Comparison of ENCODE assay signal across 20 cellular contexts in the genomic region with DNA sequence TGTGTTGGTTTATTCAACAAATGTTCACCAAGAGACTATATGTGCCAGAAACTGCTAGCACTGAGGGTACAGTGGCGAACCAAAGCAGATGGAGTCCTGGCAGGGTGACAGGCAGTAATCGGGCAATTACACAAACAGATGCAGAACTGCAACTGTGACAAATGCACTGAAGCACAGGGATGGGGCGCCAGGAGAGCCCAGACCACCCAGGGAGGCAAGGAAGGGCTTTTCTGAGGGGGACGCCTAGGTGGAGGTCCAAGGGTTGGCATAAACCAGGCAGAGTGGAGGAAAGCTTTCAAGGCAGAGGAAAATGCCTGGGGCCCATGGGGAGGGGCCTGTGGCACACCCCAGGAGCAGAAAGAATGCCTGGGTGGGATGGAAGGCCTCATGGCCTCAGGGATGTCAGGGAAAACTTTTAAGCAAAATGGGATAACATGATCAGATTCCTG. TPM values are rescaled to one million over a fixed set of nuclear protein-coding genes. Genes with fewer than 3 reads are reported as not detected.
A peak's percentile ranks its signal among the peaks of the same experiment; 100 is the strongest.
DNase-seq lines count a peak whose midpoint lies in the region; ATAC-seq and TF ChIP-seq lines count a peak whose summit lies in the region.
"Had no signal": no experiment of that assay in that cellular context is flagged by ENCODE, and none has a peak within 500 bp of the region (broad histone marks: within the 10 kb centered on the region; RNA-seq: fewer than 3 reads in every experiment).

No MANE protein-coding gene starts in this region.

- no peak overlapping the region for H3K27ac ChIP-seq in CD4-positive, CD25-positive, alpha-beta regulatory T cell (ENCODE audit: insufficient read depth, low read length, poor library complexity, severe bottlenecking)
- no peak overlapping the region for H3K27ac ChIP-seq in GM23338 (ENCODE audit: low read depth)
- H3K27ac ChIP-seq: foreskin keratinocyte, PC-9, vagina had no signal

- peaks cover 23 to 46% (median 42%) of the 10 kb centered on the region in 4 donors for H3K4me1 Mint-ChIP-seq in CD4-positive, CD25-positive, alpha-beta regulatory T cell
- peaks cover 33% of the 10 kb centered on the region for H3K4me1 Mint-ChIP-seq in GM23338

- H2AFZ ChIP-seq in GM23338: no peak overlapping the region
- H2AFZ ChIP-seq: PC-9 had no signal

- no peaks in the 10 kb centered on the region for H3K9me3 ChIP-seq in CD4-positive, CD25-positive, alpha-beta regulatory T cell (ENCODE audit: control insufficient read depth in 2 of 2, low read length in 2 of 2)
- H3K9me3 ChIP-seq: vagina had no signal

- no peak overlapping the region for H3K4me3 Mint-ChIP-seq in CD4-positive, CD25-positive, alpha-beta regulatory T cell
- H3K4me3 Mint-ChIP-seq in GM23338: no peak overlapping the region
- H3K4me3 Mint-ChIP-seq: activated CD4-positive, alpha-beta T cell treated with anti-CD3 and anti-CD28 coated beads, Interleukin-2, amount 10 ng/mL, durations not matched to agents 7 days and 5 days; activated naive CD4-positive, alpha-beta T cell treated with anti-CD3 and anti-CD28 coated beads, Interleukin-2, amount 10 ng/mL, durations not matched to agents 7 days and 5 days had no signal

- H3K9me2 ChIP-seq in GM23338 (ENCODE audit: insufficient read depth): no peaks in the 10 kb centered on the region

- H3K27me3 ChIP-seq in CD4-positive, CD25-positive, alpha-beta regulatory T cell (ENCODE audit: control insufficient read depth, insufficient read depth, low read length): no peaks in the 10 kb centered on the region
- H3K27me3 ChIP-seq in GM23338 (ENCODE audit: insufficient read depth): no peaks in the 10 kb centered on the region
- H3K27me3 ChIP-seq: foreskin keratinocyte, vagina had no signal

- no peak for DNase-seq in CD4-positive, CD25-positive, alpha-beta regulatory T cell
- no peak for DNase-seq in GM23338 (ENCODE audit: low spot score)
- peak; percentile 25 for DNase-seq in NCI-H82 treated with DMSO at 0.1 percent for 48 hours (lab: John Stamatoyannopoulos, UW; ENCODE audit: unreplicated experiment)
- peak; percentile 11 for DNase-seq in fibroblast of gingiva (ENCODE audit: low read depth)
- no peak for DNase-seq in dermis blood vessel endothelial cell
- DNase-seq in HPDE6-E6E7 (ENCODE audit: extremely low spot score): no peak
- DNase-seq: activated CD4-positive, alpha-beta T cell treated with anti-CD3 and anti-CD28 coated beads, Interleukin-2, amount 10 ng/mL, durations not matched to agents 7 days and 5 days; activated CD8-positive, alpha-beta memory T cell treated with anti-CD3 and anti-CD28 coated beads, Interleukin-2, amount 50 U/mL, for 48 hours; activated naive CD4-positive, alpha-beta T cell treated with anti-CD3 and anti-CD28 coated beads, Interleukin-2, amount 10 ng/mL, durations not matched to agents 7 days and 5 days; left cardiac atrium; midbrain; NCI-H187; NCI-H526; PC-9; small intestine; stimulated activated CD4-positive, alpha-beta T cell treated with anti-CD3 and anti-CD28 coated beads, Interleukin-4, amount 100 ng/mL, for 24 hours had no signal

- no peak overlapping the region for H3K4me2 ChIP-seq in GM23338
- H3K4me2 ChIP-seq: PC-9 had no signal

- H3K27me3 Mint-ChIP-seq in CD4-positive, CD25-positive, alpha-beta regulatory T cell: no peaks in the 10 kb centered on the region
- peaks cover 8% of the 10 kb centered on the region for H3K27me3 Mint-ChIP-seq in GM23338 (ENCODE audit: insufficient read depth, low read depth, poor library complexity)
- H3K27me3 Mint-ChIP-seq: activated CD4-positive, alpha-beta T cell treated with anti-CD3 and anti-CD28 coated beads, Interleukin-2, amount 10 ng/mL, durations not matched to agents 7 days and 5 days; activated naive CD4-positive, alpha-beta T cell treated with anti-CD3 and anti-CD28 coated beads, Interleukin-2, amount 10 ng/mL, durations not matched to agents 7 days and 5 days; progenitor cell of endocrine pancreas had no signal

- peaks cover 9% of the 10 kb centered on the region for H3K36me3 ChIP-seq in CD4-positive, CD25-positive, alpha-beta regulatory T cell (ENCODE audit: control insufficient read depth, insufficient read depth, low read length)
- no peaks in the 10 kb centered on the region for H3K36me3 ChIP-seq in GM23338 (ENCODE audit: insufficient read depth)

- peaks cover 9% of the 10 kb centered on the region; the same call in 1 of the 2 replicates for H3K79me2 ChIP-seq in GM23338 (replicated peaks; ENCODE audit: insufficient read depth)

- TF ChIP-seq CTCF in GM23338 (conservative IDR thresholded peaks at IDR 0.05; ENCODE audit: low read depth in 2 of 2): no peak

- no peaks in the 10 kb centered on the region for H4K20me1 ChIP-seq in GM23338 (replicated peaks; ENCODE audit: insufficient read depth)

- H3K4me3 ChIP-seq in CD4-positive, CD25-positive, alpha-beta regulatory T cell (ENCODE audit: low read depth, low read length): no peak overlapping the region
- no peak overlapping the region for H3K4me3 ChIP-seq in GM23338
- H3K4me3 ChIP-seq: PC-9, vagina had no signal

- no peaks in the 10 kb centered on the region for H3K9me3 Mint-ChIP-seq in CD4-positive, CD25-positive, alpha-beta regulatory T cell
- no peaks in the 10 kb centered on the region; the same call in 2 of the 3 replicates for H3K9me3 Mint-ChIP-seq in GM23338
- H3K9me3 Mint-ChIP-seq: activated CD4-positive, alpha-beta T cell treated with anti-CD3 and anti-CD28 coated beads, Interleukin-2, amount 10 ng/mL, durations not matched to agents 7 days and 5 days; activated naive CD4-positive, alpha-beta T cell treated with anti-CD3 and anti-CD28 coated beads, Interleukin-2, amount 10 ng/mL, durations not matched to agents 7 days and 5 days had no signal

- H3K36me3 Mint-ChIP-seq in CD4-positive, CD25-positive, alpha-beta regulatory T cell: peaks cover 20% of the 10 kb centered on the region
- H3K36me3 Mint-ChIP-seq in GM23338 (ENCODE audit: low read depth): peaks cover 6% of the 10 kb centered on the region; the same call in 2 of the 3 replicates

- no peaks in the 10 kb centered on the region; the same call in 1 of the 2 replicates for H3F3A ChIP-seq in GM23338 (replicated peaks; ENCODE audit: low read depth)

- H3K4me1 ChIP-seq in CD4-positive, CD25-positive, alpha-beta regulatory T cell (ENCODE audit: control insufficient read depth, insufficient read depth, low read length, poor library complexity, severe bottlenecking): peaks cover 25% of the 10 kb centered on the region
- H3K4me1 ChIP-seq in GM23338 (ENCODE audit: insufficient read depth): peaks cover 30% of the 10 kb centered on the region

- no peak for ATAC-seq in CD4-positive, CD25-positive, alpha-beta regulatory T cell (ENCODE audit: low read depth in 2 of 2)
- ATAC-seq in GM23338 (no peak), HG02852 (IDR thresholded peaks at IDR 0.05; ENCODE audit: unreplicated experiment) (no peak)
- ATAC-seq: foreskin keratinocyte, left cardiac atrium had no signal

- H3K27ac Mint-ChIP-seq in CD4-positive, CD25-positive, alpha-beta regulatory T cell: peak overlapping the region; percentile 51 to 60 (median 52)
- peak overlapping the region; percentile 66; the same call in 1 of the 2 replicates for H3K27ac Mint-ChIP-seq in GM23338
- H3K27ac Mint-ChIP-seq: activated CD4-positive, alpha-beta T cell treated with anti-CD3 and anti-CD28 coated beads, Interleukin-2, amount 10 ng/mL, durations not matched to agents 7 days and 5 days; activated naive CD4-positive, alpha-beta T cell treated with anti-CD3 and anti-CD28 coated beads, Interleukin-2, amount 10 ng/mL, durations not matched to agents 7 days and 5 days; progenitor cell of endocrine pancreas had no signal

TF ChIP-seq in GM23338, 12 proteins besides CTCF, POLR2A, EP300 and RAD21 (continues in another document):
- no peak for TF ChIP-seq NANOG (IDR thresholded peaks at IDR 0.05; ENCODE audit: borderline replicate concordance)
- no peak for TF ChIP-seq CREB1 (CRISPR knock-in tag; IDR thresholded peaks at IDR 0.05; ENCODE audit: low read depth)
- TF ChIP-seq POLR2AphosphoS5 (IDR thresholded peaks at IDR 0.05; ENCODE audit: low read depth): no peak
- TF ChIP-seq ZNF114 (CRISPR knock-in tag; IDR thresholded peaks at IDR 0.05): no peak

RNA-seq across cellular contexts. Expression of gene DIS3L, which starts 5.5 kb away (rescaled TPM):
- total RNA-seq in CD4-positive, CD25-positive, alpha-beta regulatory T cell: 24.3 TPM
- 10 to 100 TPM; 23.4 to 35.9 (median 28.5) TPM for polyA plus RNA-seq in CD4-positive, CD25-positive, alpha-beta regulatory T cell
- total RNA-seq in GM23338 (2014; rRNA removed; shearing (Covaris generic)): 21.8 and 35.7 TPM in 2 replicates
- polyA plus RNA-seq in GM23338 (2016; fragmentation: Nextera tagmentation; extraction: Ambion mirVana): 7.1 and 8.9 TPM in 2 replicates
- 36.1 and 37.0 TPM in 2 replicates for total RNA-seq in dermis blood vessel endothelial cell

RNA-seq across cellular contexts. Expression of gene MEGF11, which starts 45.3 kb away (rescaled TPM):
- not detected for total RNA-seq in CD4-positive, CD25-positive, alpha-beta regulatory T cell
- under 1 TPM in 3 of 4 donors, not detected in 1; 0.02 to 0.29 (median 0.21) TPM for polyA plus RNA-seq in CD4-positive, CD25-positive, alpha-beta regulatory T cell
- total RNA-seq in GM23338 (2014; rRNA removed; shearing (Covaris generic)): 1.3 and 2.4 TPM in 2 replicates
- 1.1 and 1.9 TPM in 2 replicates for polyA plus RNA-seq in GM23338 (2016; fragmentation: Nextera tagmentation; extraction: Ambion mirVana)
- not detected in 2 replicates for total RNA-seq in dermis blood vessel endothelial cell
- total RNA-seq: activated CD4-positive, alpha-beta T cell treated with anti-CD3 and anti-CD28 coated beads, Interleukin-2, amount 10 ng/mL, durations not matched to agents 7 days and 5 days; foreskin keratinocyte; left cardiac atrium; PC-9 had no signal
- polyA plus RNA-seq: foreskin keratinocyte had no signal

RNA-seq across cellular contexts. Expression of gene TIPIN, which starts 57.7 kb away (rescaled TPM):
- 6.0 TPM for total RNA-seq in CD4-positive, CD25-positive, alpha-beta regulatory T cell
- 10 to 100 TPM in 2 of 4 donors, 1 to 10 TPM in 2; 6.8 to 11.2 (median 9.4) TPM for polyA plus RNA-seq in CD4-positive, CD25-positive, alpha-beta regulatory T cell
- 25.3 and 39.0 TPM in 2 replicates for total RNA-seq in GM23338 (2014; rRNA removed; shearing (Covaris generic))
- polyA plus RNA-seq in GM23338 (2016; fragmentation: Nextera tagmentation; extraction: Ambion mirVana): 32.7 and 39.1 TPM in 2 replicates
- 7.8 and 12.4 TPM in 2 replicates for total RNA-seq in dermis blood vessel endothelial cell

Comparison
In these comparisons a context has a peak if more than half of its experiments do, and no peak if none do; other contexts are left out.
1. DNase-seq: peak in NCI-H82 treated with DMSO at 0.1 percent for 48 hours (single experiment) and fibroblast of gingiva (single experiment); none in CD4-positive, CD25-positive, alpha-beta regulatory T cell (0 of 3), GM23338 (single experiment), dermis blood vessel endothelial cell (single experiment) and HPDE6-E6E7 (single experiment).